ENCODE assay signal across 2 cellular contexts in genomic region chr7:74923644-74924043, GRCh38.
TF ChIP-seq lines count a peak whose summit lies in the region.
"Not testable (repeated sequence)": the region's sequence is repeated elsewhere in the genome, so short reads cannot be mapped to it uniquely, and the experiment has no call there.

No MANE protein-coding gene starts in this region.

TF ChIP-seq in WTC11, 78 proteins besides CTCF, POLR2A, EP300 and RAD21:
- 0 out of 2 replicates have a peak, but pooled peaks have one; percentile 8 for TF ChIP-seq ZNF121 (CRISPR knock-in tag; IDR thresholded peaks at IDR 0.05)

TF ChIP-seq in HepG2, 621 proteins besides CTCF, POLR2A, EP300 and RAD21:
- TF ChIP-seq SOX5 (CRISPR knock-in tag; IDR thresholded peaks at IDR 0.05; ENCODE audit: borderline replicate concordance) = peak; percentile 24; the same call in 1 of the 2 replicates
- not testable (repeated sequence) for TF ChIP-seq SOX6, SOX13 (IDR thresholded peaks at IDR 0.05)
- peak; percentile 47 for TF ChIP-seq SOX6 (CRISPR knock-in tag; IDR thresholded peaks at IDR 0.05)
- TF ChIP-seq CEBPG (CRISPR knock-in tag; IDR thresholded peaks at IDR 0.05) = 0 out of 2 replicates have a peak, but pooled peaks have one; percentile 27
- TF ChIP-seq HNF4A (CRISPR knock-in tag; IDR thresholded peaks at IDR 0.05) = peak; percentile 13; the same call in 1 of the 2 replicates
- peak; percentile 92 for TF ChIP-seq ZNF121 (CRISPR knock-in tag; IDR thresholded peaks at IDR 0.05)
- peak in 1 of 2 experiments; percentile 32; a peak in 1 of 4 replicates for TF ChIP-seq SOX13 (CRISPR knock-in tag; conservative IDR thresholded peaks at IDR 0.05 in 1 of 2, IDR thresholded peaks at IDR 0.05 in 1 of 2)
